ENCODE assay signal across 12 cellular contexts in genomic region chr12:7090222-7090998, GRCh38. TPM values are rescaled to one million over a fixed set of nuclear protein-coding genes. Genes with fewer than 3 reads are reported as not detected.
A peak's percentile ranks its signal among the peaks of the same experiment; 100 is the strongest.
DNase-seq lines count a peak whose midpoint lies in the region; ATAC-seq and TF ChIP-seq lines count a peak whose summit lies in the region.
"Had no signal": no experiment of that assay in that cellular context is flagged by ENCODE, and none has a peak within 500 bp of the region (broad histone marks: within the 10 kb centered on the region; RNA-seq: fewer than 3 reads in every experiment).

No MANE protein-coding gene starts in this region.

- no TSS peak for BruUV-seq in A673 (replicated peaks; lab: Mats Ljungman, UMichigan)

- no peaks in the 10 kb centered on the region for H3K27me3 ChIP-seq in A673 (replicated peaks; ENCODE audit: insufficient read depth, low read depth, low read length, poor library complexity)
- no peaks in the 10 kb centered on the region for H3K27me3 ChIP-seq in trophoblast cell (ENCODE audit: insufficient read depth, low read length)
- H3K27me3 ChIP-seq in naive thymus-derived CD4-positive, alpha-beta T cell (ENCODE audit: control insufficient read depth in 2 of 2, insufficient read depth in 2 of 2, low read length in 2 of 2): no peaks in the 10 kb centered on the region

- H3K4me1 ChIP-seq in A673 (ENCODE audit: insufficient read depth, low read length, poor library complexity, severe bottlenecking): peaks cover 8% of the 10 kb centered on the region
- H3K4me1 ChIP-seq in trophoblast cell (ENCODE audit: control insufficient read depth in 1 of 2, insufficient read depth in 2 of 2, low read length in 2 of 2): no peaks in the 10 kb centered on the region
- peaks cover 7 to 8% of the 10 kb centered on the region in 2 donors for H3K4me1 ChIP-seq in naive thymus-derived CD4-positive, alpha-beta T cell (ENCODE audit: control insufficient read depth in 2 of 2, insufficient read depth in 2 of 2, low read length in 2 of 2)

- H3K27me3 Mint-ChIP-seq in glutamatergic neuron (ENCODE audit: unreplicated experiment): peaks cover 7% of the 10 kb centered on the region
- H3K27me3 Mint-ChIP-seq in naive thymus-derived CD4-positive, alpha-beta T cell: no peaks in the 10 kb centered on the region
- H3K27me3 Mint-ChIP-seq in chondrocyte (ENCODE audit: low read depth): peaks cover 2% of the 10 kb centered on the region

- POLR2A ChIA-PET in A673 (lab: Charles Lee; ENCODE audit: low non-redundant PET): no interaction called here
- POLR2A ChIA-PET in naive thymus-derived CD4-positive, alpha-beta T cell (lab: Charles Lee): no interaction called here

- H3K79me2 ChIP-seq in trophoblast cell (ENCODE audit: control insufficient read depth, insufficient read depth, low read length, poor library complexity): no peaks in the 10 kb centered on the region

- no peak for ATAC-seq in HG03108 (IDR thresholded peaks at IDR 0.05; ENCODE audit: unreplicated experiment)
- no peak for ATAC-seq in naive thymus-derived CD4-positive, alpha-beta T cell
- ATAC-seq: activated naive CD4-positive, alpha-beta T cell treated with anti-CD3 and anti-CD28 coated beads, Interleukin-2, amount 50 U/mL, for 72 hours had no signal

- H3K4ac ChIP-seq in trophoblast cell (ENCODE audit: low read depth, low read length): no peak overlapping the region

- H3K27ac ChIP-seq in A673 (ENCODE audit: low read depth, low read length, poor library complexity, severe bottlenecking) (no peak overlapping the region), trophoblast cell (ENCODE audit: low read depth, low read length) (no peak overlapping the region)
- H3K27ac ChIP-seq in naive thymus-derived CD4-positive, alpha-beta T cell (ENCODE audit: low read depth, low read length): no peak overlapping the region

- no peak overlapping the region for H2BK5ac ChIP-seq in trophoblast cell (ENCODE audit: low read depth, low read length, poor library complexity)

- no peak overlapping the region for H4K91ac ChIP-seq in trophoblast cell (ENCODE audit: low read depth, low read length)

- peaks cover 9% of the 10 kb centered on the region for H3K4me1 Mint-ChIP-seq in glutamatergic neuron (ENCODE audit: low read depth, unreplicated experiment)
- H3K4me1 Mint-ChIP-seq in naive thymus-derived CD4-positive, alpha-beta T cell: peaks cover 0 to 14% (median 9%) of the 10 kb centered on the region in 7 donors
- peaks cover 13% of the 10 kb centered on the region for H3K4me1 Mint-ChIP-seq in chondrocyte (ENCODE audit: low read depth)

- WGBS in trophoblast cell (ENCODE audit: extremely low coverage, insufficient coverage, insufficient read length): no CpG with 5 or more reads among the region's 16 CpGs

- no peak overlapping the region for H2BK12ac ChIP-seq in trophoblast cell (ENCODE audit: low read length)

- intact Hi-C loops in A673 (cut with micrococcal nuclease; ENCODE audit: unreplicated experiment): loop anchor here (5.0 kb wide), 1 partner anchor 168 kb away; no protein-coding TSS in a partner anchor
- intact Hi-C loops in naive thymus-derived CD4-positive, alpha-beta T cell (cut with micrococcal nuclease): loop anchor here in 1 of 2 donors (5.0 kb wide), 2 partner anchors 118 to 223 kb away; partner anchors contain the start of genes EMG1, PHB2 and TPI1

- no peaks in the 10 kb centered on the region for H3K36me3 ChIP-seq in A673 (ENCODE audit: insufficient read depth, low read length, poor library complexity, severe bottlenecking)
- H3K36me3 ChIP-seq in trophoblast cell (ENCODE audit: control insufficient read depth in 1 of 2, insufficient read depth in 2 of 2, low read length in 2 of 2): no peaks in the 10 kb centered on the region
- no peaks in the 10 kb centered on the region for H3K36me3 ChIP-seq in naive thymus-derived CD4-positive, alpha-beta T cell (ENCODE audit: control insufficient read depth in 2 of 3, insufficient read depth in 3 of 3, low read length in 3 of 3)

- H2AK5ac ChIP-seq in trophoblast cell (ENCODE audit: low read length): no peak overlapping the region

- no peak overlapping the region for H3K14ac ChIP-seq in trophoblast cell (ENCODE audit: low read length)

- H3K4me3 Mint-ChIP-seq in glutamatergic neuron (ENCODE audit: unreplicated experiment): peak overlapping the region; percentile 53
- peak overlapping the region in 1 of 10 donors; percentile 15 for H3K4me3 Mint-ChIP-seq in naive thymus-derived CD4-positive, alpha-beta T cell
- no peak overlapping the region for H3K4me3 Mint-ChIP-seq in chondrocyte (ENCODE audit: unreplicated experiment)

- no peak overlapping the region for H3K23ac ChIP-seq in trophoblast cell (ENCODE audit: low read length)

- CTCF ChIA-PET in A673 (lab: Charles Lee): no interaction called here
- CTCF ChIA-PET in naive thymus-derived CD4-positive, alpha-beta T cell (lab: Charles Lee): interaction anchor here (0.6 to 1.3 kb wide), 3 partner anchors 19 to 401 kb away, joined by 3 to 7 read pairs (median 3); partner anchors contain the start of genes C1RL and ZNF384

- H3K4me2 ChIP-seq in trophoblast cell (ENCODE audit: low read length): no peak overlapping the region

- H3K36me3 Mint-ChIP-seq in glutamatergic neuron (ENCODE audit: unreplicated experiment) (no peaks in the 10 kb centered on the region), chondrocyte (ENCODE audit: low read depth) (peaks cover 3% of the 10 kb centered on the region)
- H3K36me3 Mint-ChIP-seq in naive thymus-derived CD4-positive, alpha-beta T cell: no peaks in the 10 kb centered on the region
- H3K36me3 Mint-ChIP-seq: activated naive CD4-positive, alpha-beta T cell treated with anti-CD3 and anti-CD28 coated beads, Interleukin-2, amount 50 U/mL, for 72 hours had no signal

- H4K12ac ChIP-seq in trophoblast cell (ENCODE audit: low read depth, low read length): no peak overlapping the region

- no peak overlapping the region for H2AFZ ChIP-seq in trophoblast cell (ENCODE audit: insufficient read depth, low read length, poor library complexity)

- no peak overlapping the region for H2BK120ac ChIP-seq in trophoblast cell (ENCODE audit: insufficient read depth, low read length, poor library complexity)

- H3K18ac ChIP-seq in trophoblast cell (ENCODE audit: low read length): no peak overlapping the region

- no peak overlapping the region for H4K8ac ChIP-seq in trophoblast cell (ENCODE audit: low read depth, low read length)

- H3K9me3 ChIP-seq in A673 (ENCODE audit: low read depth, low read length, poor library complexity, severe bottlenecking) (no peaks in the 10 kb centered on the region), trophoblast cell (ENCODE audit: insufficient read depth, low read depth, low read length) (no peaks in the 10 kb centered on the region)
- no peaks in the 10 kb centered on the region for H3K9me3 ChIP-seq in naive thymus-derived CD4-positive, alpha-beta T cell (ENCODE audit: control insufficient read depth in 2 of 3, low read length in 3 of 3)

- no peak overlapping the region for H3K9ac ChIP-seq in trophoblast cell (ENCODE audit: low read length)

- H3K27ac Mint-ChIP-seq in glutamatergic neuron (ENCODE audit: unreplicated experiment): peak overlapping the region; percentile 22
- H3K27ac Mint-ChIP-seq in naive thymus-derived CD4-positive, alpha-beta T cell: no peak overlapping the region
- H3K27ac Mint-ChIP-seq in chondrocyte (ENCODE audit: unreplicated experiment): no peak overlapping the region

- TF ChIP-seq CTCF in A673 (conservative IDR thresholded peaks at IDR 0.05; ENCODE audit: low read depth, low read length) (no peak), WI38 (IDR thresholded peaks at IDR 0.05; ENCODE audit: low read depth, low read length) (no peak), glutamatergic neuron (IDR thresholded peaks at IDR 0.05; ENCODE audit: partially characterized antibody, unreplicated experiment) (no peak), chondrocyte (IDR thresholded peaks at IDR 0.05) (no peak)

- H3K9me3 Mint-ChIP-seq in glutamatergic neuron (ENCODE audit: unreplicated experiment): peaks cover 8% of the 10 kb centered on the region
- no peaks in the 10 kb centered on the region for H3K9me3 Mint-ChIP-seq in naive thymus-derived CD4-positive, alpha-beta T cell
- no peaks in the 10 kb centered on the region for H3K9me3 Mint-ChIP-seq in chondrocyte (ENCODE audit: low read depth)
- H3K9me3 Mint-ChIP-seq: activated naive CD4-positive, alpha-beta T cell treated with anti-CD3 and anti-CD28 coated beads, Interleukin-2, amount 50 U/mL, for 72 hours had no signal

- no peak overlapping the region for H3K4me3 ChIP-seq in A673 (ENCODE audit: low read depth, low read length, poor library complexity, severe bottlenecking)
- peak overlapping the region; percentile 75 for H3K4me3 ChIP-seq in WI38 (ENCODE audit: low read depth, low read length)
- peak overlapping the region; percentile 36 for H3K4me3 ChIP-seq in trophoblast cell (ENCODE audit: low read depth, low read length)
- H3K4me3 ChIP-seq in naive thymus-derived CD4-positive, alpha-beta T cell (ENCODE audit: low read length): no peak overlapping the region

- DNase-seq in A673 (ENCODE audit: low spot score): peak; percentile 46
- no peak for DNase-seq in glutamatergic neuron
- DNase-seq in trophoblast cell: no peak
- no peak for DNase-seq in activated CD4-positive, alpha-beta T cell treated with anti-CD3 and anti-CD28 coated beads, Interleukin-2, amount 50 U/mL, for 1 hour
- DNase-seq in naive thymus-derived CD4-positive, alpha-beta T cell: no peak
- DNase-seq in chondrocyte (ENCODE audit: low spot score): no peak
- DNase-seq: activated CD4-positive, alpha-beta T cell treated with anti-CD3 and anti-CD28 coated beads, Interleukin-2, amount 50 U/mL, for 48 hours; GDM1 had no signal

- H3K79me1 ChIP-seq in trophoblast cell (ENCODE audit: low read length): no peaks in the 10 kb centered on the region

RNA-seq across cellular contexts. Expression of gene C1R, which starts 1.8 kb away (rescaled TPM):
- 10.9 and 15.0 TPM in 2 replicates for total RNA-seq in A673 (2021)
- total RNA-seq in glutamatergic neuron (ENCODE audit: unreplicated experiment): 1.0 TPM
- polyA plus RNA-seq in trophoblast cell (2013): 0.49 and 0.57 TPM in 2 replicates
- 1 to 10 TPM; 1.6 to 7.2 (median 4.8) TPM for total RNA-seq in naive thymus-derived CD4-positive, alpha-beta T cell
- polyA plus RNA-seq in naive thymus-derived CD4-positive, alpha-beta T cell: 1 to 10 TPM; 1.0 to 2.9 TPM
- 19.7 to 21.9 TPM (median 19.8 TPM) in 3 replicates for total RNA-seq in chondrocyte

RNA-seq across cellular contexts. Expression of gene C1RL, which starts 18.6 kb away (rescaled TPM):
- total RNA-seq in A673 (2021) (2.4 and 4.0 TPM in 2 replicates), glutamatergic neuron (ENCODE audit: unreplicated experiment) (12.8 TPM), chondrocyte (20.3 to 21.0 TPM (median 20.4 TPM) in 3 replicates)
- polyA plus RNA-seq in trophoblast cell (2013): 16.4 and 17.3 TPM in 2 replicates
- total RNA-seq in naive thymus-derived CD4-positive, alpha-beta T cell: 10 to 100 TPM; 18.5 to 38.6 (median 24.4) TPM
- 1 to 10 TPM; 2.9 to 4.4 TPM for polyA plus RNA-seq in naive thymus-derived CD4-positive, alpha-beta T cell

RNA-seq across cellular contexts. Expression of gene C1S, which starts 29.9 kb away (rescaled TPM):
- 1.9 and 3.1 TPM in 2 replicates for total RNA-seq in A673 (2021)
- total RNA-seq in glutamatergic neuron (ENCODE audit: unreplicated experiment): 3.5 TPM
- polyA plus RNA-seq in trophoblast cell (2013): 1.5 TPM in 2 replicates
- 1 to 10 TPM; 2.0 to 3.9 (median 3.0) TPM for total RNA-seq in naive thymus-derived CD4-positive, alpha-beta T cell
- not detected for polyA plus RNA-seq in naive thymus-derived CD4-positive, alpha-beta T cell
- 20.8 to 24.2 TPM (median 22.8 TPM) in 3 replicates for total RNA-seq in chondrocyte

RNA-seq across cellular contexts. Expression of gene RBP5, which starts 38.3 kb away (rescaled TPM):
- total RNA-seq in A673 (2021) (not detected in 2 replicates), glutamatergic neuron (ENCODE audit: unreplicated experiment) (1.2 TPM), chondrocyte (not detected in 3 replicates)
- polyA plus RNA-seq in trophoblast cell (2013): 0.15 and 0.23 TPM in 2 replicates
- total RNA-seq in naive thymus-derived CD4-positive, alpha-beta T cell: 1 to 10 TPM in 1 of 5 experiments, under 1 TPM in 2, not detected in 2; 0.46 to 1.4 (median 0.50) TPM
- polyA plus RNA-seq in naive thymus-derived CD4-positive, alpha-beta T cell: not detected
- total RNA-seq: activated naive CD4-positive, alpha-beta T cell treated with anti-CD3 and anti-CD28 coated beads, Interleukin-2, amount 50 U/mL, for 72 hours; lung microvascular endothelial cell had no signal

RNA-seq across cellular contexts. Expression of gene CLSTN3, which starts 39.8 kb away (rescaled TPM):
- 10.7 and 12.1 TPM in 2 replicates for total RNA-seq in A673 (2021)
- total RNA-seq in glutamatergic neuron (ENCODE audit: unreplicated experiment): 113 TPM
- 28.4 and 33.1 TPM in 2 replicates for polyA plus RNA-seq in trophoblast cell (2013)
- 10 to 100 TPM; 20.2 to 76.3 (median 38.7) TPM for total RNA-seq in naive thymus-derived CD4-positive, alpha-beta T cell
- 1 to 10 TPM; 1.1 to 4.9 TPM for polyA plus RNA-seq in naive thymus-derived CD4-positive, alpha-beta T cell
- 15.5 to 19.9 TPM (median 18.2 TPM) in 3 replicates for total RNA-seq in chondrocyte

Comparison
In these comparisons a context has a peak if more than half of its experiments do, and no peak if none do; other contexts are left out.
1. H3K4me3 ChIP-seq: peak in WI38 (single experiment) and trophoblast cell (single experiment); none in A673 (single experiment) and naive thymus-derived CD4-positive, alpha-beta T cell (single experiment).